ENCODE assay signal across 10 cellular contexts in genomic region chr15:39770748-39771689, GRCh38. TPM values are rescaled to one million over a fixed set of nuclear protein-coding genes. Genes with fewer than 3 reads are reported as not detected.
DNase-seq lines count a peak whose midpoint lies in the region; ATAC-seq and TF ChIP-seq lines count a peak whose summit lies in the region.
"Had no signal": no experiment of that assay in that cellular context is flagged by ENCODE, and none has a peak within 500 bp of the region (broad histone marks: within the 10 kb centered on the region; RNA-seq: fewer than 3 reads in every experiment).

No MANE protein-coding gene starts in this region.

- ATAC-seq in Right ventricle myocardium superior (ENCODE audit: poor library complexity) (peak; percentile 65), aorta (ENCODE audit: low FRiP score) (peak; percentile 66), GM19328 (IDR thresholded peaks at IDR 0.05; ENCODE audit: unreplicated experiment) (no peak)

- H3K27ac ChIP-seq in right atrium auricular region (peak overlapping the region in 1 of 2 donors; percentile 37), aorta (ENCODE audit: low read depth in 1 of 2, low read length in 2 of 2) (no peak overlapping the region)

- H3K9me3 ChIP-seq in right atrium auricular region (no peaks in the 10 kb centered on the region), aorta (ENCODE audit: control insufficient read depth, low read length) (no peaks in the 10 kb centered on the region)

- H3K4me3 ChIP-seq in right atrium auricular region (no peak overlapping the region), cardiac fibroblast (replicated peaks in 1 of 2; ENCODE audit: low read depth in 2 of 2, low read length in 2 of 2) (peak overlapping the region in 1 of 2 donors; percentile 7), aorta (ENCODE audit: low read length in 2 of 2) (no peak overlapping the region)

- H3K36me3 ChIP-seq in right atrium auricular region, result no peaks in the 10 kb centered on the region
- H3K36me3 ChIP-seq in aorta (ENCODE audit: control insufficient read depth in 1 of 2, insufficient read depth in 2 of 2, low read length in 1 of 2), result no peaks in the 10 kb centered on the region

- WGBS in aorta, 2 donors, result 75 to 81% methylated on average over 8 of the region's 8 CpGs

- intact Hi-C loops in Right ventricle myocardium superior (cut with DNase I), result no loop called here
- intact Hi-C loops in aorta (cut with DNase I), result no loop called here

- H3K27me3 ChIP-seq in right atrium auricular region (no peaks in the 10 kb centered on the region), aorta (ENCODE audit: control insufficient read depth in 1 of 2, insufficient read depth in 2 of 2, low read length in 1 of 2) (no peaks in the 10 kb centered on the region)

- DNase-seq in Right ventricle myocardium superior (no peak), right atrium auricular region (ENCODE audit: low spot score) (no peak), cardiac fibroblast (ENCODE audit: low read depth in 2 of 2) (peak; percentile 59 to 82), medulla oblongata (ENCODE audit: extremely low spot score) (peak; percentile 28), aorta (no peak), HT-29 (ENCODE audit: low spot score) (no peak), NCI-H1417 (lab: John Stamatoyannopoulos, UW) (no peak)
- DNase-seq: activated CD8-positive, alpha-beta memory T cell treated with anti-CD3 and anti-CD28 coated beads for 24 hours; NCI-H510A had no signal

- H3K4me1 ChIP-seq in right atrium auricular region (peaks cover 0 to 7% of the 10 kb centered on the region in 2 donors), aorta (ENCODE audit: control insufficient read depth in 1 of 2, insufficient read depth in 2 of 2, low read length in 2 of 2) (peaks cover 0 to 3% of the 10 kb centered on the region in 2 donors)

- TF ChIP-seq CTCF in right atrium auricular region (IDR thresholded peaks at IDR 0.05) (no peak), cardiac fibroblast (IDR thresholded peaks at IDR 0.05; ENCODE audit: low read depth, low read length) (no peak)

RNA-seq across cellular contexts. Expression of gene FSIP1, which starts 11.6 kb away (rescaled TPM):
- 0.91 TPM for total RNA-seq in Right ventricle myocardium superior
- under 1 TPM in 1 of 2 donors, not detected in 1; 0.24 TPM for total RNA-seq in right atrium auricular region
- total RNA-seq in aorta, result 1 to 10 TPM; 1.2 TPM
- 1 to 10 TPM in 1 of 2 donors, not detected in 1; 1.2 TPM for polyA plus RNA-seq in aorta
- 0.48 and 2.1 TPM in 2 replicates for total RNA-seq in HT-29 (2014; rRNA removed; shearing (Covaris generic))

Comparison
In these comparisons a context has a peak if more than half of its experiments do, and no peak if none do; other contexts are left out.
1. DNase-seq: peak in cardiac fibroblast (2 of 2) and medulla oblongata (single experiment); none in Right ventricle myocardium superior (single experiment), right atrium auricular region (single experiment), aorta (0 of 2), HT-29 (single experiment) and NCI-H1417 (0 of 3).